ENCODE assay signal across 1 cellular context in genomic region chr9:4679268-4680177, GRCh38.
TF ChIP-seq lines count a peak whose summit lies in the region.

CDC37L1 (plus strand) TSS chr9:4679569; CDS start chr9:4679768, 199 bp downstream.

TF ChIP-seq in GM12878, 131 proteins besides CTCF, POLR2A, EP300 and RAD21 (continued from another document):
- no peak for TF ChIP-seq PKNOX1 (IDR thresholded peaks at IDR 0.05)
